ENCODE assay signal across 1 cellular context in genomic region chr17:77247609-77248008, GRCh38.
TF ChIP-seq lines count a peak whose summit lies in the region.

No MANE protein-coding gene starts in this region.

TF ChIP-seq in H1, 55 proteins besides CTCF, POLR2A, EP300 and RAD21:
- TF ChIP-seq CHD2 (IDR thresholded peaks at IDR 0.05; ENCODE audit: low read length) (no peak), ATF3 (IDR thresholded peaks at IDR 0.05; ENCODE audit: insufficient read depth, low read depth, low read length) (no peak), TBP (IDR thresholded peaks at IDR 0.05; ENCODE audit: low read depth, low read length) (no peak), SP2 (IDR thresholded peaks at IDR 0.05; ENCODE audit: low read length) (no peak), SP4 (IDR thresholded peaks at IDR 0.05; ENCODE audit: low read length) (no peak), SRF (IDR thresholded peaks at IDR 0.05; ENCODE audit: low read depth, low read length) (no peak), NANOG (IDR thresholded peaks at IDR 0.05; ENCODE audit: insufficient read depth, low read depth, low read length, poor library complexity, severe bottlenecking) (no peak), KDM4A (IDR thresholded peaks at IDR 0.05; ENCODE audit: low read depth, low read length, severe bottlenecking) (no peak), BACH1 (IDR thresholded peaks at IDR 0.05; ENCODE audit: low read length) (no peak), RBBP5 (IDR thresholded peaks at IDR 0.05; ENCODE audit: borderline replicate concordance, low read depth, low read length) (no peak)
